ENCODE assay signal across 17 cellular contexts in the genomic region with DNA sequence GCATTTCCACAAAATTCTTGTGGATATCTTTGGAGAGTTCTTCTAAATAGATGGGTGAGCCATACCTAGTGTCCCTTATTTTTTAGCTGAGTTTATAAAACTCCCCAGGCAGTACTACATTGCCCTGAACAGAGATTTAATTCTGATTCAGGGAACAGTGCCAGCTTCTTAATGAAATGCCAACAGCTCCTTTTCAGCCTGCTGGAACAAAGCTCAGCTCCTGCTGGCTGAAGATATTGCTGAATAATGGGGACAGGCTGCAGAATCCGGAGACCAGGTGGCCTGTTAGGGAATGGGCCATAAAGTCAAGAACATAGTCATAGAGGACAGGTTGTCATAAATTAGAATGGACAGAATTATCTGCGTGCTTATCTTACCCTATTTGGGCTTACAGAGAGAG. TPM values are rescaled to one million over a fixed set of nuclear protein-coding genes. Genes with fewer than 3 reads are reported as not detected.
"Had no signal": no experiment of that assay in that cellular context is flagged by ENCODE, and none has a peak within 500 bp of the region (broad histone marks: within the 10 kb centered on the region; RNA-seq: fewer than 3 reads in every experiment).

No MANE protein-coding gene starts in this region.

- H3K9me3 ChIP-seq: mucosa of descending colon, right lobe of liver, upper lobe of left lung had no signal

- ATAC-seq: activated T-helper 17 cell treated with anti-CD3 and anti-CD28 coated beads, Interleukin-2, amount 50 U/mL, for 72 hours; mucosa of descending colon; natural killer cell; stimulated activated memory B cell treated with anti-CD40 and anti-IgM and Interleukin-4, amounts not matched to agents 10 μg/mL and 1 μg/mL and 100 μg/mL, for 72 hours; T-helper 17 cell; WTC11 had no signal

- H3K27me3 ChIP-seq: right lobe of liver, spleen, upper lobe of left lung had no signal

- H3K4me3 ChIP-seq: lung, mucosa of descending colon, right lobe of liver, spleen, upper lobe of left lung had no signal

- DNase-seq: activated CD4-positive, alpha-beta T cell treated with anti-CD3 and anti-CD28 coated beads, Interleukin-2, amount 10 ng/mL, durations not matched to agents 24 days and 14 days; activated CD8-positive, alpha-beta memory T cell treated with anti-CD3 and anti-CD28 coated beads for 24 hours; activated naive CD4-positive, alpha-beta T cell treated with anti-CD3 and anti-CD28 coated beads for 36 hours; central memory CD4-positive, alpha-beta T cell; erythroblast; hippocampal formation; mucosa of descending colon; natural killer cell; right lobe of liver; spleen; stimulated activated CD4-positive, alpha-beta T cell treated with anti-CD3 and anti-CD28 coated beads, Interleukin-1b, Interleukin-23, amount 100 ng/mL, for 48 hours; T-helper 17 cell; upper lobe of left lung had no signal

- H3K36me3 ChIP-seq: spleen, upper lobe of left lung had no signal

- H3K27ac ChIP-seq: right lobe of liver, spleen, upper lobe of left lung had no signal

RNA-seq across cellular contexts. Expression of a gene that starts 8.9 kb away (rescaled TPM):
- total RNA-seq: activated naive CD4-positive, alpha-beta T cell treated with anti-CD3 and anti-CD28 coated beads for 36 hours had no signal
